1 cellular context compared by ENCODE assay signal in genomic region chr16:10257642-10258251, GRCh38.
TF ChIP-seq lines count a peak whose summit lies in the region.
"Not testable (repeated sequence)": the region's sequence is repeated elsewhere in the genome, so short reads cannot be mapped to it uniquely, and the experiment has no call there.

No MANE protein-coding gene starts in this region.

TF ChIP-seq in HepG2, 621 proteins besides CTCF, POLR2A, EP300 and RAD21 (continued from another document and continues in another):
- not testable (repeated sequence) for TF ChIP-seq ZHX2 (IDR thresholded peaks at IDR 0.05; ENCODE audit: low read depth); HNF1A (CRISPR knock-in tag; IDR thresholded peaks at IDR 0.05; ENCODE audit: borderline replicate concordance); GABPA (IDR thresholded peaks at IDR 0.05; ENCODE audit: low read depth, low read length)
- 0 out of 2 replicates have a peak, but pooled peaks have one; percentile 17 for TF ChIP-seq ZHX2 (CRISPR knock-in tag; IDR thresholded peaks at IDR 0.05; ENCODE audit: borderline replicate concordance)
- TF ChIP-seq FOXP4 (CRISPR knock-in tag; IDR thresholded peaks at IDR 0.05): peak; percentile 36; the same call in 1 of the 2 replicates
- TF ChIP-seq RXRB (CRISPR knock-in tag; IDR thresholded peaks at IDR 0.05; ENCODE audit: borderline replicate concordance): peak; percentile 74
- 0 out of 2 replicates have a peak, but pooled peaks have one; percentile 10 for TF ChIP-seq ZNF567 (CRISPR knock-in tag; IDR thresholded peaks at IDR 0.05; ENCODE audit: borderline replicate concordance)
- TF ChIP-seq ZNF614 (CRISPR knock-in tag; IDR thresholded peaks at IDR 0.05; ENCODE audit: borderline replicate concordance): 0 out of 2 replicates have a peak, but pooled peaks have one; percentile 11
- TF ChIP-seq SIX1 (CRISPR knock-in tag; IDR thresholded peaks at IDR 0.05; ENCODE audit: borderline replicate concordance): peak; percentile 28
- TF ChIP-seq HNF1A (IDR thresholded peaks at IDR 0.05; ENCODE audit: low read depth): 0 out of 2 replicates have a peak, but pooled peaks have one; percentile 11
- TF ChIP-seq HOMEZ (CRISPR knock-in tag; IDR thresholded peaks at IDR 0.05; ENCODE audit: low read depth): peak; percentile 23; the same call in 1 of the 2 replicates
- 0 out of 2 replicates have a peak, but pooled peaks have one; percentile 38 for TF ChIP-seq ZNF276 (CRISPR knock-in tag; IDR thresholded peaks at IDR 0.05; ENCODE audit: low read depth)
- peak; percentile 4 for TF ChIP-seq ZNF407 (CRISPR knock-in tag; IDR thresholded peaks at IDR 0.05; ENCODE audit: not compliant biosample characterization)
- TF ChIP-seq MXI1 (IDR thresholded peaks at IDR 0.05; ENCODE audit: borderline replicate concordance, low read depth, low read length): 0 out of 3 replicates have a peak, but pooled peaks have one; percentile 24
- TF ChIP-seq ZNF292 (CRISPR knock-in tag; IDR thresholded peaks at IDR 0.05; ENCODE audit: borderline replicate concordance, low read depth): peak; percentile 60; the same call in 1 of the 2 replicates
- TF ChIP-seq ZNF574 (CRISPR knock-in tag; IDR thresholded peaks at IDR 0.05): peak; percentile 3; the same call in 1 of the 2 replicates
- TF ChIP-seq BORCS8-MEF2B (CRISPR knock-in tag; IDR thresholded peaks at IDR 0.05): 0 out of 2 replicates have a peak, but pooled peaks have one; percentile 45
- TF ChIP-seq KDM5B (CRISPR knock-in tag; IDR thresholded peaks at IDR 0.05; ENCODE audit: borderline replicate concordance): 0 out of 2 replicates have a peak, but pooled peaks have one; percentile 6
- 0 out of 2 replicates have a peak, but pooled peaks have one; percentile 16 for TF ChIP-seq GABPA (CRISPR knock-in tag; IDR thresholded peaks at IDR 0.05; ENCODE audit: low read depth)
